ENCODE assay signal across 8 cellular contexts in genomic region chr5:82278711-82279370, GRCh38. TPM values are rescaled to one million over a fixed set of nuclear protein-coding genes. Genes with fewer than 3 reads are reported as not detected.
DNase-seq lines count a peak whose midpoint lies in the region; ATAC-seq and TF ChIP-seq lines count a peak whose summit lies in the region.

No MANE protein-coding gene starts in this region.

- peaks cover 31% of the 10 kb centered on the region for H3K36me3 ChIP-seq in BLaER1
- H3K36me3 ChIP-seq in NT2/D1 (ENCODE audit: insufficient read depth, insufficient read length, low read length) = peaks cover 39% of the 10 kb centered on the region
- no peaks in the 10 kb centered on the region for H3K36me3 ChIP-seq in endocrine pancreas (ENCODE audit: control insufficient read depth, insufficient read depth, low read length)

- H3K4me1 ChIP-seq in BLaER1 (peaks cover 27% of the 10 kb centered on the region), NT2/D1 (ENCODE audit: insufficient read depth, insufficient read length) (peaks cover 2% of the 10 kb centered on the region), endocrine pancreas (ENCODE audit: control insufficient read depth, insufficient read depth, low read length) (no peaks in the 10 kb centered on the region)

- peaks cover 28% of the 10 kb centered on the region for H3K36me3 Mint-ChIP-seq in neural crest cell (ENCODE audit: low read depth)

- DNase-seq in NT2/D1 (ENCODE audit: low read depth, low spot score) (no peak), neural crest cell (ENCODE audit: low read depth, low spot score) (no peak), D341Med (ENCODE audit: low spot score) (no peak), kidney glomerular epithelial cell (lab: John Stamatoyannopoulos, UW) (no peak)
- DNase-seq in activated effector memory CD4-positive, alpha-beta T cell treated with anti-CD3 and anti-CD28 coated beads, Interleukin-2, amount 50 U/mL, for 16 hours = no peak

- H3K4me2 ChIP-seq in BLaER1 = peak overlapping the region; percentile 88

- no peaks in the 10 kb centered on the region for H3K9me3 Mint-ChIP-seq in neural crest cell

- H3K4me1 Mint-ChIP-seq in neural crest cell = peaks cover 41% of the 10 kb centered on the region

- peak overlapping the region; percentile 99 for H3K27ac ChIP-seq in BLaER1

- peak overlapping the region; percentile 100 for H3K27ac Mint-ChIP-seq in neural crest cell (ENCODE audit: unreplicated experiment)

- TF ChIP-seq CTCF in neural crest cell (conservative IDR thresholded peaks at IDR 0.05) = no peak

- ATAC-seq in GM21367 (IDR thresholded peaks at IDR 0.05; ENCODE audit: unreplicated experiment) = no peak

- no peaks in the 10 kb centered on the region for H3K27me3 Mint-ChIP-seq in neural crest cell (ENCODE audit: low read depth)

- H3K4me3 Mint-ChIP-seq in neural crest cell = peak overlapping the region; percentile 93

- H3K4me3 ChIP-seq in BLaER1 (peak overlapping the region; percentile 95), NT2/D1 (ENCODE audit: insufficient read length, low read depth) (peak overlapping the region; percentile 92), endocrine pancreas (ENCODE audit: control insufficient read depth, insufficient read depth, low read length) (peak overlapping the region; percentile 71)

- H4K20me1 ChIP-seq in BLaER1 = peaks cover 23% of the 10 kb centered on the region; the same call in 1 of the 2 replicates

- H3K9me3 ChIP-seq in BLaER1 (no peaks in the 10 kb centered on the region), NT2/D1 (ENCODE audit: insufficient read depth, low read length) (no peaks in the 10 kb centered on the region), endocrine pancreas (ENCODE audit: control insufficient read depth, low read length) (no peaks in the 10 kb centered on the region)

- H3K9ac ChIP-seq in BLaER1 (peak overlapping the region; percentile 99), NT2/D1 (ENCODE audit: insufficient read length, low read depth) (peak overlapping the region; percentile 95), endocrine pancreas (ENCODE audit: control insufficient read depth, insufficient read depth, low read length) (peak overlapping the region; percentile 32)

- no peaks in the 10 kb centered on the region for H3K27me3 ChIP-seq in BLaER1
- H3K27me3 ChIP-seq in NT2/D1 (ENCODE audit: insufficient read depth, insufficient read length) = no peaks in the 10 kb centered on the region
- H3K27me3 ChIP-seq in endocrine pancreas (ENCODE audit: control insufficient read depth, insufficient read depth, low read length) = no peaks in the 10 kb centered on the region

RNA-seq across cellular contexts. Expression of gene RPS23, which starts 0.7 kb away (rescaled TPM):
- total RNA-seq in neural crest cell = 2,549 and 2,556 TPM in 2 replicates

Comparison
In these comparisons a context has a peak if more than half of its experiments do, and no peak if none do; other contexts are left out.
1. H3K9ac ChIP-seq: peak in every context shown above with its lines; median percentile 99 in BLaER1; 95 in NT2/D1; 32 in endocrine pancreas.